In the genomic region with DNA sequence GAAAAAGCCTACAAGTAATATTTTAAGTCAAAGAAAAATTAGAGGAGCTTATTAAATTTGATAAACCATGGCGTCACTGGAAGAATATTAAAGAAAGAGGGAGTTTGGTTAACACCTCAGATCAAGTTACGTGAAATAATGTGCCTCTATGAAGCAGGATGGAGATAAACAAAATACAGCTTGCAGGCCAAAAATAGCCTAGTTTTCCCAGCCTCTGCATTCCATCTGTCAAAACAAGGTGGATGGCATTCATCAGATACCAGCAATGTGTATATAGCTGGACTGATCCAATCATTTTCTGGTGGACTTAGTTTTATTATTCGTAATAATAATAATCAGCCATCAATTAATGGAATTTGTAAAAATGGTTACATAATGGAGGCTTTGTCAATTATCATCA, we compare ENCODE assay signal across 19 cellular contexts.
DNase-seq lines count a peak whose midpoint lies in the region; TF ChIP-seq lines count a peak whose summit lies in the region.
"Had no signal": no experiment of that assay in that cellular context is flagged by ENCODE, and none has a peak within 500 bp of the region (broad histone marks: within the 10 kb centered on the region; RNA-seq: fewer than 3 reads in every experiment).

No MANE protein-coding gene starts in this region.

- peak overlapping the region; percentile 16 to 68 (median 32) for H3K27ac Mint-ChIP-seq in nephron
- H3K27ac Mint-ChIP-seq: CD4-positive, alpha-beta memory T cell had no signal

- peaks cover 23% of the 10 kb centered on the region for H3K4me1 ChIP-seq in HEK293 (ENCODE audit: control insufficient read depth, insufficient read depth, low read length)

- H3K27ac ChIP-seq in HEK293 (ENCODE audit: extremely low read depth, low read depth, low read length), result no peak overlapping the region
- H3K27ac ChIP-seq: SK-N-MC had no signal

- H3K9me3 Mint-ChIP-seq in nephron, result no peaks in the 10 kb centered on the region
- H3K9me3 Mint-ChIP-seq: CD4-positive, alpha-beta memory T cell had no signal

- no peaks in the 10 kb centered on the region for H3K9me3 ChIP-seq in HEK293 (ENCODE audit: control insufficient read depth, insufficient read depth, low read depth, low read length)

- H3K4me1 Mint-ChIP-seq in nephron, result peaks cover 49% of the 10 kb centered on the region

- H3K4me3 Mint-ChIP-seq in nephron, result peak overlapping the region in 1 of 3 experiments; percentile 1
- H3K4me3 Mint-ChIP-seq: CD4-positive, alpha-beta memory T cell had no signal

- CTCF ChIA-PET in HEK293 (lab: Yijun Ruan, JAX), result no interaction called here

- H3K36me3 Mint-ChIP-seq in nephron (ENCODE audit: low read depth), result no peaks in the 10 kb centered on the region

- TF ChIP-seq CTCF in HEK293 (tag by site-specific recombination; IDR thresholded peaks at IDR 0.05), result no peak
- TF ChIP-seq CTCF in nephron (IDR thresholded peaks at IDR 0.05; ENCODE audit: unreplicated experiment in 3 of 3), result no peak

- H3K27me3 Mint-ChIP-seq in nephron (ENCODE audit: low read depth), result no peaks in the 10 kb centered on the region
- H3K27me3 Mint-ChIP-seq: CD4-positive, alpha-beta memory T cell had no signal

- POLR2A ChIA-PET in HEK293 (lab: Yijun Ruan, JAX), result no interaction called here

- peak; percentile 1 for DNase-seq in NCI-H2171 (lab: John Stamatoyannopoulos, UW)
- DNase-seq in cerebellar cortex (ENCODE audit: low spot score), result peak; percentile 86
- DNase-seq in NCI-H510A treated with DMSO at 0.1 percent for 48 hours (lab: John Stamatoyannopoulos, UW), result no peak
- DNase-seq in Kasumi-1 (lab: John Stamatoyannopoulos, UW), result no peak
- no peak for DNase-seq in activated CD4-positive, alpha-beta T cell treated with anti-CD3 and anti-CD28 coated beads, Interleukin-2, amount 50 U/mL, for 1 hour
- DNase-seq: CD4-positive, alpha-beta memory T cell; COR-L47; DMS153; DND-41; HCEC 1CT; KBM-7; MM.1S; NCI-H2029; NCI-H2227 treated with DMSO at 0.1 percent for 48 hours; NCI-H69; SIG-M5 had no signal

- H3K36me3 ChIP-seq in HEK293 (ENCODE audit: control insufficient read depth in 2 of 2, insufficient read depth in 1 of 2, low read length in 2 of 2), result no peaks in the 10 kb centered on the region

- no peak overlapping the region for H3K4me3 ChIP-seq in HEK293 (ENCODE audit: low read depth, low read length)
- H3K4me3 ChIP-seq: SK-N-MC had no signal

TF ChIP-seq in HEK293, 187 proteins besides CTCF, POLR2A, EP300 and RAD21:
- TF ChIP-seq, protein P1, sequence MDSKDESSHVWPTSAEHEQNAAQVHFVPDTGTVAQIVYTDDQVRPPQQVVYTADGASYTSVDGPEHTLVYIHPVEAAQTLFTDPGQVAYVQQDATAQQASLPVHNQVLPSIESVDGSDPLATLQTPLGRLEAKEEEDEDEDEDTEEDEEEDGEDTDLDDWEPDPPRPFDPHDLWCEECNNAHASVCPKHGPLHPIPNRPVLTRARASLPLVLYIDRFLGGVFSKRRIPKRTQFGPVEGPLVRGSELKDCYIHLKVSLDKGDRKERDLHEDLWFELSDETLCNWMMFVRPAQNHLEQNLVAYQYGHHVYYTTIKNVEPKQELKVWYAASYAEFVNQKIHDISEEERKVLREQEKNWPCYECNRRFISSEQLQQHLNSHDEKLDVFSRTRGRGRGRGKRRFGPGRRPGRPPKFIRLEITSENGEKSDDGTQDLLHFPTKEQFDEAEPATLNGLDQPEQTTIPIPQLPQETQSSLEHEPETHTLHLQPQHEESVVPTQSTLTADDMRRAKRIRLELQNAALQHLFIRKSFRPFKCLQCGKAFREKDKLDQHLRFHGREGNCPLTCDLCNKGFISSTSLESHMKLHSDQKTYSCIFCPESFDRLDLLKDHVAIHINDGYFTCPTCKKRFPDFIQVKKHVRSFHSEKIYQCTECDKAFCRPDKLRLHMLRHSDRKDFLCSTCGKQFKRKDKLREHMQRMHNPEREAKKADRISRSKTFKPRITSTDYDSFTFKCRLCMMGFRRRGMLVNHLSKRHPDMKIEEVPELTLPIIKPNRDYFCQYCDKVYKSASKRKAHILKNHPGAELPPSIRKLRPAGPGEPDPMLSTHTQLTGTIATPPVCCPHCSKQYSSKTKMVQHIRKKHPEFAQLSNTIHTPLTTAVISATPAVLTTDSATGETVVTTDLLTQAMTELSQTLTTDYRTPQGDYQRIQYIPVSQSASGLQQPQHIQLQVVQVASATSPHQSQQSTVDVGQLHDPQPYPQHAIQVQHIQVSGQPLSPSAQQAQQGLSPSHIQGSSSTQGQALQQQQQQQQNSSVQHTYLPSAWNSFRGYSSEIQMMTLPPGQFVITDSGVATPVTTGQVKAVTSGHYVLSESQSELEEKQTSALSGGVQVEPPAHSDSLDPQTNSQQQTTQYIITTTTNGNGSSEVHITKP (tag by site-specific recombination; IDR thresholded peaks at IDR 0.05), result peak; percentile 53; the same call in 1 of the 2 replicates
- TF ChIP-seq MZF1 (tag by site-specific recombination; IDR thresholded peaks at IDR 0.05; ENCODE audit: borderline replicate concordance) (no peak), ZBTB20 (tag by site-specific recombination; IDR thresholded peaks at IDR 0.05) (peak; percentile 56; the same call in 1 of the 2 replicates)

Comparison
In these comparisons a context has a peak if more than half of its experiments do, and no peak if none do; other contexts are left out.
1. DNase-seq: peak in NCI-H2171 (single experiment) and cerebellar cortex (single experiment); none in NCI-H510A treated with DMSO at 0.1 percent for 48 hours (single experiment), Kasumi-1 (0 of 2) and activated CD4-positive, alpha-beta T cell treated with anti-CD3 and anti-CD28 coated beads, Interleukin-2, amount 50 U/mL, for 1 hour (single experiment).